20 cellular contexts compared by ENCODE assay signal in the genomic region with DNA sequence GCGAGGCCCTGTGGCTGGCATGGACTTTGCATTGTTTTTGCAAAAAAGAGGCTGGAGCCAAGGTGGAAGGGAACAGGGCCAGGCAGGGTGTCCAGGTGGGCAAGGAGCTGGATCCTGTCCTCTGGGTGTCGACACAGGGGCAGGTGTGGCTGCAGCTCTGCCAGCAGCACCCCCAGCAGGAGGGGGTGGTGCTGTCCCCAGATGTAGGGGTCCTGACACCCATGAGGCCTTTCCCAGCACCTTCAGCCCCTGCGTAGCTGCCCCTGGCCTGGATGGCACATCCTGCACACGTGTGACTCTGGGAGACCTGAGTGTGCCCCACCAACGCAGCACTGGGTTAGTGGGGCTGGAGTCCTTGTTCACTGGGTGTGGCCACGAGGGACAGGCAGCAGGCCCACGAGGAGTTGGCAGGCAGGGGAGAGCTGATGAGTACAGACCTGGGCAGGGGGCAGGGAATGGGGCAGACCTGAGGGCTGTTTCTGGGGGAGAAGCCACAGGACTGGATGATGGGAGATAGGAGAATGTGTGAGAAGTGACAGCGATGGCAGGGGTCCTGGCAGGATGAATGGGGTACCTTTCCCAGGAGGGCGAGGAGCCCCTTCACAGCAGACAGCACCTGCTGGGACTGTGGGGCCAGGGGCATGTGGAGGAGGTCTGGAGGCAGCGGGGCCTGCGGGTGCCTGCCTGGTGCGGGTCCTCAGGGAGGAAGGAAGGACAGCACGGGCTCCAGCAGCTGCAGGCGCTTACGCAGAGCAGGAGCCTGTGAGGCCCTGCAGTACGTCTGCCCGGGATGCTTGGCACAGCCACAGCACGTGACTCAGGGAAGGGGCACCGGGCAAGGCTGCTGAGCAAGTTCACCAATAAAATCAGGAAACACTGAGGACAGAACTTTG. TPM values are rescaled to one million over a fixed set of nuclear protein-coding genes. Genes with fewer than 3 reads are reported as not detected.
DNase-seq lines count a peak whose midpoint lies in the region; ATAC-seq and TF ChIP-seq lines count a peak whose summit lies in the region.
"Had no signal": no experiment of that assay in that cellular context is flagged by ENCODE, and none has a peak within 500 bp of the region (broad histone marks: within the 10 kb centered on the region; RNA-seq: fewer than 3 reads in every experiment).

No MANE protein-coding gene starts in this region.

- ATAC-seq in T-cell (replicated peaks in 1 of 4) (no peak), HG03520 (IDR thresholded peaks at IDR 0.05; ENCODE audit: unreplicated experiment) (no peak)
- ATAC-seq: left cardiac atrium had no signal

- peaks cover 32% of the 10 kb centered on the region for H3K27me3 Mint-ChIP-seq in endodermal cell (ENCODE audit: insufficient read depth)
- H3K27me3 Mint-ChIP-seq in T-cell: peaks cover 28 to 36% of the 10 kb centered on the region in 2 donors

- peak; percentile 5 for DNase-seq in LHCN-M2 (ENCODE audit: low read depth)
- DNase-seq in endodermal cell: peak; percentile 36
- DNase-seq in osteoblast (ENCODE audit: insufficient read length, low spot score, missing footprints): peak; percentile 90
- no peak for DNase-seq in activated T-cell treated with anti-CD3 and anti-CD28 coated beads, Interleukin-2, amount 50 U/mL, for 48 hours
- DNase-seq in T-cell: no peak
- DNase-seq in mucosa of gallbladder (ENCODE audit: low spot score): no peak
- DNase-seq: activated CD8-positive, alpha-beta memory T cell treated with anti-CD3 and anti-CD28 coated beads for 24 hours; amniotic stem cell; Caco-2; central memory CD4-positive, alpha-beta T cell; effector CD8-positive, alpha-beta T cell; left cardiac atrium; NCI-H2029 treated with DMSO at 0.1 percent for 48 hours; RPMI8226; stimulated activated CD4-positive, alpha-beta T cell treated with anti-CD3 and anti-CD28 coated beads, Interleukin-4, amount 100 ng/mL, for 24 hours; WERI-Rb-1 had no signal

- H3K9ac ChIP-seq in BLaER1 treated with 17β-estradiol and CSF1 and Interleukin-3, amounts not matched to agents 10 nM and 100 nM: no peak overlapping the region
- no peak overlapping the region for H3K9ac ChIP-seq in endodermal cell (ENCODE audit: extremely low read depth, low read length, poor library complexity, severe bottlenecking)

- no peaks in the 10 kb centered on the region for H3K36me3 Mint-ChIP-seq in endodermal cell (ENCODE audit: low read depth)
- H3K36me3 Mint-ChIP-seq in T-cell: no peaks in the 10 kb centered on the region

- POLR2A ChIA-PET in T-cell (lab: Charles Lee): no interaction called here

- H3K27me3 ChIP-seq in BLaER1 treated with 17β-estradiol and CSF1 and Interleukin-3, amounts not matched to agents 10 nM and 100 nM: peaks cover 7 to 11% (median 10%) of the 10 kb centered on the region in 11 experiments; a peak in 18 of 22 replicates
- H3K27me3 ChIP-seq in endodermal cell (ENCODE audit: control insufficient read depth, insufficient read depth, low read length, poor library complexity, severe bottlenecking) (peaks cover 9% of the 10 kb centered on the region), osteoblast (ENCODE audit: insufficient read depth, low read length) (peaks cover 10% of the 10 kb centered on the region)

- H3K36me3 ChIP-seq in BLaER1 treated with 17β-estradiol and CSF1 and Interleukin-3, amounts not matched to agents 10 nM and 100 nM: no peaks in the 10 kb centered on the region
- no peaks in the 10 kb centered on the region for H3K36me3 ChIP-seq in endodermal cell (ENCODE audit: control insufficient read depth, insufficient read depth, low read length)
- H3K36me3 ChIP-seq in osteoblast (ENCODE audit: insufficient read depth, low read length): no peaks in the 10 kb centered on the region
- H3K36me3 ChIP-seq: suprapubic skin, WERI-Rb-1 had no signal

- H3K9me3 Mint-ChIP-seq in endodermal cell (peaks cover 5% of the 10 kb centered on the region), T-cell (peaks cover 0 to 12% (median 9%) of the 10 kb centered on the region in 3 donors)

- peaks cover 0 to 16% (median 0%) of the 10 kb centered on the region in 11 experiments; a peak in 4 of 22 replicates for H4K20me1 ChIP-seq in BLaER1 treated with 17β-estradiol and CSF1 and Interleukin-3, amounts not matched to agents 10 nM and 100 nM
- no peaks in the 10 kb centered on the region for H4K20me1 ChIP-seq in osteoblast (ENCODE audit: insufficient read depth, low read length)

- H3K4me1 Mint-ChIP-seq in endodermal cell (peaks cover 8% of the 10 kb centered on the region), T-cell (peaks cover 6 to 10% (median 6%) of the 10 kb centered on the region in 3 donors)

- H2AFZ ChIP-seq in osteoblast (ENCODE audit: low read length): no peak overlapping the region

- H3K27ac Mint-ChIP-seq in endodermal cell (no peak overlapping the region), T-cell (no peak overlapping the region)

- H3K79me2 ChIP-seq in osteoblast (ENCODE audit: insufficient read depth, low read length): no peaks in the 10 kb centered on the region

- 85 to 89% methylated on average over 14 to 19 of the region's 19 CpGs for WGBS in endodermal cell (ENCODE audit: insufficient coverage in 1 of 2, insufficient read length in 1 of 2), 2 experiments

- peaks cover 0 to 6% (median 0%) of the 10 kb centered on the region in 11 experiments; a peak in 5 of 22 replicates for H3K9me3 ChIP-seq in BLaER1 treated with 17β-estradiol and CSF1 and Interleukin-3, amounts not matched to agents 10 nM and 100 nM (replicated peaks in 1 of 11)
- no peaks in the 10 kb centered on the region for H3K9me3 ChIP-seq in endodermal cell (ENCODE audit: control insufficient read depth, low read length)
- no peaks in the 10 kb centered on the region for H3K9me3 ChIP-seq in osteoblast (ENCODE audit: low read depth, low read length)
- H3K9me3 ChIP-seq: Caco-2 had no signal

- no peak overlapping the region for H3K4me3 ChIP-seq in BLaER1 treated with 17β-estradiol and CSF1 and Interleukin-3, amounts not matched to agents 10 nM and 100 nM
- H3K4me3 ChIP-seq in endodermal cell (ENCODE audit: low read length): no peak overlapping the region
- H3K4me3 ChIP-seq in osteoblast (ENCODE audit: insufficient read depth, low read length): no peak overlapping the region
- H3K4me3 ChIP-seq: suprapubic skin had no signal

- H3K27ac ChIP-seq in BLaER1 treated with 17β-estradiol and CSF1 and Interleukin-3, amounts not matched to agents 10 nM and 100 nM: no peak overlapping the region
- no peak overlapping the region for H3K27ac ChIP-seq in endodermal cell (ENCODE audit: low read depth, low read length)
- H3K27ac ChIP-seq in osteoblast (ENCODE audit: low read depth, low read length): no peak overlapping the region
- H3K27ac ChIP-seq: suprapubic skin, WERI-Rb-1 had no signal

- H3K4me1 ChIP-seq in BLaER1 treated with 17β-estradiol and CSF1 and Interleukin-3, amounts not matched to agents 10 nM and 100 nM: peaks cover 5 to 35% (median 22%) of the 10 kb centered on the region in 10 experiments; a peak in 18 of 20 replicates
- H3K4me1 ChIP-seq in endodermal cell (ENCODE audit: control insufficient read depth, insufficient read depth, low read length) (no peaks in the 10 kb centered on the region), osteoblast (ENCODE audit: insufficient read depth, low read length) (no peaks in the 10 kb centered on the region)

- TF ChIP-seq CTCF in endodermal cell (conservative IDR thresholded peaks at IDR 0.05): no peak
- TF ChIP-seq CTCF in osteoblast (IDR thresholded peaks at IDR 0.05; ENCODE audit: extremely low read depth, low read depth, low read length): no peak

- CTCF ChIA-PET in T-cell (lab: Charles Lee): no interaction called here

- peak overlapping the region in 7 of 11 experiments; percentile 2 to 48 (median 34); a peak in 7 of 22 replicates for H3K4me2 ChIP-seq in BLaER1 treated with 17β-estradiol and CSF1 and Interleukin-3, amounts not matched to agents 10 nM and 100 nM
- no peak overlapping the region for H3K4me2 ChIP-seq in osteoblast (ENCODE audit: insufficient read depth, low read length)

- H3K4me3 Mint-ChIP-seq in endodermal cell (no peak overlapping the region), T-cell (no peak overlapping the region)

RNA-seq across cellular contexts. Expression of gene RASGEF1C, which starts 3.6 kb away (rescaled TPM):
- total RNA-seq in LHCN-M2 (2014; rRNA removed) (not detected in 2 replicates), endodermal cell (under 1 TPM; 0.62 to 0.75 TPM), osteoblast (under 0.01 TPM in 1 of 2 replicates, not detected in the other), T-cell (not detected), mucosa of gallbladder (1.1 TPM)
- polyA plus RNA-seq in LHCN-M2 (2012): not detected
- 1.2 TPM for polyA plus RNA-seq in endodermal cell (2013, experiment 1 of 2)
- 2.2 TPM for polyA plus RNA-seq in endodermal cell (2013, experiment 2 of 2)
- total RNA-seq: Caco-2, mononuclear cell had no signal

Comparison
In these comparisons a context has a peak if more than half of its experiments do, and no peak if none do; other contexts are left out.
1. DNase-seq: peak in LHCN-M2 (single experiment), endodermal cell (single experiment) and osteoblast (single experiment); none in activated T-cell treated with anti-CD3 and anti-CD28 coated beads, Interleukin-2, amount 50 U/mL, for 48 hours (0 of 2), T-cell (0 of 34) and mucosa of gallbladder (single experiment).